In genomic region chr19:12796146-12797071, GRCh38 we compare ENCODE assay signal across 8 cellular contexts. TPM values are rescaled to one million over a fixed set of nuclear protein-coding genes. Genes with fewer than 3 reads are reported as not detected.
DNase-seq lines count a peak whose midpoint lies in the region; ATAC-seq and TF ChIP-seq lines count a peak whose summit lies in the region.

No MANE protein-coding gene starts in this region.

- in situ Hi-C loops in HAP-1 (cut with MboI; ENCODE audit: low sequenced_read_pairs) = no loop called here

- TF ChIP-seq CTCF in AG09319 (IDR thresholded peaks at IDR 0.05; ENCODE audit: low read depth, low read length) = peak; percentile 88
- peak; percentile 93 for TF ChIP-seq CTCF in lower lobe of right lung (IDR thresholded peaks at IDR 0.05)

- H3K4me3 ChIP-seq in HAP-1 (no peak overlapping the region), duodenal mucosa (ENCODE audit: low read depth in 1 of 2, low read length in 2 of 2) (peak overlapping the region; percentile 37 to 55), lower lobe of right lung (peak overlapping the region; percentile 30)

- peak overlapping the region; percentile 67 for H3K27ac ChIP-seq in duodenal mucosa (ENCODE audit: low read depth, low read length)
- peak overlapping the region; percentile 65 for H3K27ac ChIP-seq in lower lobe of right lung

- DNase-seq in AG09319 (ENCODE audit: extremely low read depth, low read depth) (peak; percentile 47), HAP-1 (ENCODE audit: low spot score in 2 of 2) (peak; percentile 86 to 88), NCI-H748 (lab: John Stamatoyannopoulos, UW; ENCODE audit: unreplicated experiment) (peak; percentile 80), lower lobe of right lung (peak; percentile 81)
- DNase-seq in activated CD4-positive, alpha-beta T cell treated with anti-CD3 and anti-CD28 coated beads, Interleukin-2, amount 50 U/mL, for 1 hour = peak; percentile 72
- peak; percentile 83 for DNase-seq in stimulated activated CD8-positive, alpha-beta memory T cell treated with anti-CD3 and anti-CD28 coated beads, Interleukin-4, amount 100 ng/mL, for 48 hours

- no peaks in the 10 kb centered on the region for H3K27me3 ChIP-seq in HAP-1 (ENCODE audit: low read depth)
- no peaks in the 10 kb centered on the region for H3K27me3 ChIP-seq in duodenal mucosa (ENCODE audit: control insufficient read depth in 1 of 2, insufficient read depth in 2 of 2, low read length in 2 of 2)
- no peaks in the 10 kb centered on the region for H3K27me3 ChIP-seq in lower lobe of right lung (ENCODE audit: low read depth)

- ATAC-seq in lower lobe of right lung = peak; percentile 10 to 27
- no peak for ATAC-seq in HG02610 (IDR thresholded peaks at IDR 0.05; ENCODE audit: unreplicated experiment)

- no peaks in the 10 kb centered on the region; the same call in 1 of the 2 replicates for H3K9me3 ChIP-seq in HAP-1
- H3K9me3 ChIP-seq in duodenal mucosa (ENCODE audit: control insufficient read depth in 1 of 2, low read length in 2 of 2) = no peaks in the 10 kb centered on the region
- no peaks in the 10 kb centered on the region for H3K9me3 ChIP-seq in lower lobe of right lung

- H3K9ac ChIP-seq in duodenal mucosa (ENCODE audit: low read depth in 1 of 2, low read length in 2 of 2) = peak overlapping the region; percentile 61 to 71

- peaks cover 10% of the 10 kb centered on the region for H3K4me1 ChIP-seq in HAP-1
- peaks cover 24 to 34% of the 10 kb centered on the region in 2 donors for H3K4me1 ChIP-seq in duodenal mucosa (ENCODE audit: control insufficient read depth in 1 of 2, insufficient read depth in 2 of 2, low read length in 2 of 2)
- H3K4me1 ChIP-seq in lower lobe of right lung = peaks cover 37% of the 10 kb centered on the region

- intact Hi-C loops in lower lobe of right lung (cut with DNase I) = no loop called here

- H3K36me3 ChIP-seq in HAP-1 (replicated peaks) = peaks cover 35% of the 10 kb centered on the region
- H3K36me3 ChIP-seq in duodenal mucosa (ENCODE audit: control insufficient read depth in 1 of 2, insufficient read depth in 2 of 2, low read length in 2 of 2) = peaks cover 7 to 14% of the 10 kb centered on the region in 2 donors
- peaks cover 24% of the 10 kb centered on the region for H3K36me3 ChIP-seq in lower lobe of right lung

RNA-seq across cellular contexts. Expression of gene JUNB, which starts 5.1 kb away (rescaled TPM):
- total RNA-seq in lower lobe of right lung = 131 TPM

RNA-seq across cellular contexts. Expression of gene PRDX2, which starts 5.2 kb away (rescaled TPM):
- 101 TPM for total RNA-seq in lower lobe of right lung

RNA-seq across cellular contexts. Expression of gene THSD8, which starts 5.5 kb away (rescaled TPM):
- total RNA-seq in lower lobe of right lung = 1.5 TPM

RNA-seq across cellular contexts. Expression of gene RNASEH2A, which starts 10.0 kb away (rescaled TPM):
- total RNA-seq in lower lobe of right lung = 10.9 TPM

RNA-seq across cellular contexts. Expression of gene HOOK2, which starts 21.1 kb away (rescaled TPM):
- 57.5 TPM for total RNA-seq in lower lobe of right lung
